ENCODE assay signal across 10 cellular contexts in genomic region chr2:168495524-168495923, GRCh38. TPM values are rescaled to one million over a fixed set of nuclear protein-coding genes. Genes with fewer than 3 reads are reported as not detected.
DNase-seq lines count a peak whose midpoint lies in the region; ATAC-seq, FAIRE-seq and TF ChIP-seq lines count a peak whose summit lies in the region.
"Had no signal": no experiment of that assay in that cellular context is flagged by ENCODE, and none has a peak within 500 bp of the region (broad histone marks: within the 10 kb centered on the region; RNA-seq: fewer than 3 reads in every experiment).

No MANE protein-coding gene starts in this region.

- TF ChIP-seq CTCF in activated B cell treated with CpG ODN at 0.5 μM for 24 hours (IDR thresholded peaks at IDR 0.05) = no peak
- no peak for TF ChIP-seq CTCF in endodermal cell (conservative IDR thresholded peaks at IDR 0.05)

- H3K4me1 Mint-ChIP-seq in activated B cell treated with CpG ODN at 0.5 μM for 24 hours = peaks cover 32% of the 10 kb centered on the region
- H3K4me1 Mint-ChIP-seq in endodermal cell = peaks cover 54% of the 10 kb centered on the region

- H3K27ac ChIP-seq in endodermal cell (ENCODE audit: low read depth, low read length) = no peak overlapping the region

- H3K9ac ChIP-seq in endodermal cell (ENCODE audit: extremely low read depth, low read length, poor library complexity, severe bottlenecking) = no peak overlapping the region

- FAIRE-seq in GM18507 (lab: Jason Lieb, UNC) = peak; percentile 98
- FAIRE-seq: D721Med had no signal

- POLR2A ChIA-PET in activated B cell treated with CpG ODN at 0.5 μM for 24 hours (lab: Charles Lee) = no interaction called here

- H3K27ac Mint-ChIP-seq in activated B cell treated with CpG ODN at 0.5 μM for 24 hours (no peak overlapping the region), endodermal cell (no peak overlapping the region)

- peaks cover 11% of the 10 kb centered on the region for H3K4me1 ChIP-seq in endodermal cell (ENCODE audit: control insufficient read depth, insufficient read depth, low read length)

- H3K36me3 ChIP-seq in endodermal cell (ENCODE audit: control insufficient read depth, insufficient read depth, low read length) = peaks cover 19% of the 10 kb centered on the region

- CTCF ChIA-PET in activated B cell treated with CpG ODN at 0.5 μM for 24 hours (lab: Charles Lee) = no interaction called here

- H3K27me3 Mint-ChIP-seq in activated B cell treated with CpG ODN at 0.5 μM for 24 hours (no peaks in the 10 kb centered on the region), endodermal cell (ENCODE audit: insufficient read depth) (no peaks in the 10 kb centered on the region)

- 78 to 87% methylated on average over 1 of the region's 1 CpG for WGBS in endodermal cell (ENCODE audit: insufficient coverage in 1 of 2, insufficient read length in 1 of 2), 2 experiments

- intact Hi-C loops in activated B cell treated with CpG ODN at 0.5 μM for 24 hours (cut with micrococcal nuclease) = loop anchor here (10.0 kb wide), 1 partner anchor 251 kb away; the partner anchor contains the start of gene STK39

- H3K4me3 ChIP-seq in endodermal cell (ENCODE audit: low read length) = no peak overlapping the region

- H3K36me3 Mint-ChIP-seq in activated B cell treated with CpG ODN at 0.5 μM for 24 hours (ENCODE audit: low read depth) (peaks cover 2% of the 10 kb centered on the region), endodermal cell (ENCODE audit: low read depth) (peaks cover 14% of the 10 kb centered on the region)

- peaks cover 12% of the 10 kb centered on the region for H3K9me3 ChIP-seq in endodermal cell (ENCODE audit: control insufficient read depth, low read length)

- peak; percentile 17 for DNase-seq in GM18507 (ENCODE audit: extremely low spot score, insufficient read length, low read depth)
- no peak for DNase-seq in activated B cell treated with CpG ODN at 0.5 μM for 24 hours
- DNase-seq in NOMO-1 treated with DMSO at 0.1 percent for 48 hours (lab: John Stamatoyannopoulos, UW; ENCODE audit: unreplicated experiment) = no peak
- DNase-seq in NCI-H1417 treated with DMSO at 0.1 percent for 48 hours (lab: John Stamatoyannopoulos, UW) = no peak
- DNase-seq in occipital lobe (lab: John Stamatoyannopoulos, UW) = no peak
- no peak for DNase-seq in endodermal cell
- DNase-seq: NCI-H2029 treated with DMSO at 0.1 percent for 48 hours had no signal

- no peaks in the 10 kb centered on the region for H3K27me3 ChIP-seq in endodermal cell (ENCODE audit: control insufficient read depth, insufficient read depth, low read length, poor library complexity, severe bottlenecking)

- no peak overlapping the region for H3K4me3 Mint-ChIP-seq in activated B cell treated with CpG ODN at 0.5 μM for 24 hours
- no peak overlapping the region for H3K4me3 Mint-ChIP-seq in endodermal cell

- ATAC-seq in GM19452 (IDR thresholded peaks at IDR 0.05; ENCODE audit: unreplicated experiment) (peak; percentile 84), HG02981 (IDR thresholded peaks at IDR 0.05; ENCODE audit: unreplicated experiment) (peak; percentile 84), activated B cell treated with CpG ODN at 0.5 μM for 24 hours (ENCODE audit: low read depth) (peak; percentile 71)

- H3K9me3 Mint-ChIP-seq in activated B cell treated with CpG ODN at 0.5 μM for 24 hours (no peaks in the 10 kb centered on the region), endodermal cell (peaks cover 6% of the 10 kb centered on the region)

RNA-seq across cellular contexts. Expression of gene CERS6, which starts 39.5 kb away (rescaled TPM):
- total RNA-seq in activated B cell treated with CpG ODN at 0.5 μM for 24 hours (5.3 and 6.1 TPM in 2 replicates), occipital lobe (146 TPM), endodermal cell (10 to 100 TPM; 41.3 to 52.0 TPM)
- 31.7 TPM for polyA plus RNA-seq in endodermal cell (2013, experiment 1 of 2)
- polyA plus RNA-seq in endodermal cell (2013, experiment 2 of 2) = 31.6 TPM
